ENCODE assay signal across 1 cellular context in the genomic region with DNA sequence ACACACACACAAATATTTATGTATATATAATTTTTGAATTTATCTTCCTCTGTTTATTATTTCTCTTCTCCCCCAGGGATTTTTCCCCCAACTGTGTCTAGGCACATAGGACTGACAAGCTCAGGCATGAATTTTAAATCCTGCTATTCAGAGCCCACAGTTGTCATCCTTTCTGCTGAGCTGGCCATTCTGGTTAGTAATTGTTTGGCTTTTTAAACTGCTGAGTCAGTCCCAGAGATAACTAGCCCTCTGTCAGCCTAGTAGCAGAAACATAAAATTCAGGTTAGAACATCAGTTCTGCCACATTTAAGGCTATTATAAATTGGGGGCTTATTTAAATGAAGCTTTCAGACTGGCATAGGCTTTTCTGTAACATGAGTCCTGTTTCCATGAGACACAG.
TF ChIP-seq lines count a peak whose summit lies in the region.

No MANE protein-coding gene starts in this region.

TF ChIP-seq in HEK293, 187 proteins besides CTCF, POLR2A, EP300 and RAD21 (continued from another document):
- TF ChIP-seq INSM2 (tag by site-specific recombination; IDR thresholded peaks at IDR 0.05), result no peak
